Comparison of ENCODE assay signal across 24 cellular contexts in the genomic region with DNA sequence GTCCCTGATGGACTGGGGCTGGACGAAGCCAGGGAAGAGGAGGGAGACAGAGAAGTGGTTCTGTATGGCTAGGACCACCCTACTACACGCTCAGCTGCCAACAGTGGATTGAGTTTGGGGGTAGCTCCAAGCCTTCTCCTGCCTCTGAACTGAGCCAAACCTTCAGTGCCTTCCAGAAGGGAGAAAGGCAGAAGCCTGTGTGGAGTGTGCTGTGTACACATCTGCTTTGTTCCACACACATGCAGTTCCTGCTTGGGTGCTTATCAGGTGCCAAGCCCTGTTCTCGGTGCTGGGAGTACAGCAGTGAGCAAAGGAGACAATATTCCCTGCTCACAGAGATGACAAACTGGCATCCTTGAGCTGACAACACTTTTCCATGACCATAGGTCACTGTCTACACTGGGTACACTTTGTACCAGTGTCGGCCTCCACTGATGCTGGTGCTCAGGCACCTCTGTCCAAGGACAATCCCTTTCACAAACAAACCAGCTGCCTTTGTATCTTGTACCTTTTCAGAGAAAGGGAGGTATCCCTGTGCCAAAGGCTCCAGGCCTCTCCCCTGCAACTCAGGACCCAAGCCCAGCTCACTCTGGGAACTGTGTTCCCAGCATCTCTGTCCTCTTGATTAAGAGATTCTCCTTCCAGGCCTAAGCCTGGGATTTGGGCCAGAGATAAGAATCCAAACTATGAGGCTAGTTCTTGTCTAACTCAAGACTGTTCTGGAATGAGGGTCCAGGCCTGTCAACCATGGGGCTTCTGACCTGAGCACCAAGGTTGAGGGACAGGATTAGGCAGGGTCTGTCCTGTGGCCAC. TPM values are rescaled to one million over a fixed set of nuclear protein-coding genes. Genes with fewer than 3 reads are reported as not detected.
DNase-seq lines count a peak whose midpoint lies in the region; TF ChIP-seq lines count a peak whose summit lies in the region.
"Had no signal": no experiment of that assay in that cellular context is flagged by ENCODE, and none has a peak within 500 bp of the region (broad histone marks: within the 10 kb centered on the region; RNA-seq: fewer than 3 reads in every experiment).

No MANE protein-coding gene starts in this region.

- peaks cover 56% of the 10 kb centered on the region for H4K20me1 ChIP-seq in PC-9 (ENCODE audit: insufficient read depth)
- no peaks in the 10 kb centered on the region for H4K20me1 ChIP-seq in MM.1S (ENCODE audit: insufficient read depth, low read length)

- no peak overlapping the region for H3K4ac ChIP-seq in neuronal stem cell (ENCODE audit: low read length)

- POLR2A ChIA-PET in PC-9 (lab: Charles Lee; ENCODE audit: unreplicated experiment) = interaction anchor here (0.6 kb wide), 1 partner anchor 533 kb away, joined by 4 read pairs; no protein-coding TSS in a partner anchor

- H3K27ac ChIP-seq in PC-9 = peak overlapping the region; percentile 7; the same call in 1 of the 2 replicates
- H3K27ac ChIP-seq in neuronal stem cell (replicated peaks; ENCODE audit: low read length) = no peak overlapping the region
- no peak overlapping the region for H3K27ac ChIP-seq in MM.1S (ENCODE audit: low read length)
- H3K27ac ChIP-seq: HL-60, testis had no signal

- H3K4me2 ChIP-seq in PC-9 (no peak overlapping the region), neuronal stem cell (ENCODE audit: insufficient read depth, low read length, poor library complexity, severe bottlenecking) (no peak overlapping the region), MM.1S (ENCODE audit: low read depth, low read length) (no peak overlapping the region)

- no peak overlapping the region for H4K8ac ChIP-seq in neuronal stem cell (ENCODE audit: low read depth, low read length)

- DNase-seq in Calu3 (no peak), PC-9 (no peak), neuronal stem cell (ENCODE audit: low spot score) (no peak), MM.1S (no peak), AG08396 (ENCODE audit: low spot score) (no peak), epidermal melanocyte (ENCODE audit: insufficient read length, low spot score) (no peak)
- DNase-seq in activated naive CD4-positive, alpha-beta T cell treated with anti-CD3 and anti-CD28 coated beads, Interleukin-2, amount 10 ng/mL, durations not matched to agents 7 days and 5 days = no peak
- DNase-seq: activated CD4-positive, alpha-beta T cell treated with anti-CD3 and anti-CD28 coated beads for 36 hours; activated CD8-positive, alpha-beta T cell treated with anti-CD3 and anti-CD28 coated beads, Interleukin-2, amount 10 ng/mL, durations not matched to agents 7 days and 5 days; activated gamma-delta T cell treated with Interleukin-2 at 50 U/mL for 16 hours; activated naive CD8-positive, alpha-beta T cell treated with anti-CD3 and anti-CD28 coated beads, Interleukin-2, amount 50 U/mL, for 24 hours; head of caudate nucleus; Kasumi-1; kidney glomerular epithelial cell; NCI-H2171 treated with DMSO at 0.1 percent for 48 hours; NCI-H524 treated with DMSO at 0.1 percent for 48 hours; stimulated activated naive CD4-positive, alpha-beta T cell treated with Interleukin-2 at 50 U/mL for 16 hours; T-helper 2 cell; testis had no signal

- H3K9ac ChIP-seq in endocrine pancreas (ENCODE audit: control insufficient read depth, insufficient read depth, low read length) = peak overlapping the region; percentile 19
- H3K9ac ChIP-seq in neuronal stem cell (ENCODE audit: low read depth, low read length, poor library complexity) = no peak overlapping the region
- no peak overlapping the region for H3K9ac ChIP-seq in MM.1S (ENCODE audit: low read length)

- intact Hi-C loops in Calu3 (cut with micrococcal nuclease; ENCODE audit: unreplicated experiment) = no loop called here
- intact Hi-C loops in PC-9 (cut with micrococcal nuclease; ENCODE audit: unreplicated experiment) = no loop called here

- H3K9me3 ChIP-seq in PC-9 (ENCODE audit: insufficient read depth, low read depth) (no peaks in the 10 kb centered on the region), endocrine pancreas (ENCODE audit: control insufficient read depth, low read length) (no peaks in the 10 kb centered on the region), neuronal stem cell (replicated peaks in 1 of 2; ENCODE audit: control insufficient read depth in 2 of 2, insufficient read depth in 1 of 2, low read depth in 1 of 2, low read length in 2 of 2) (peaks cover 0 to 1% of the 10 kb centered on the region in 2 donors), MM.1S (replicated peaks; ENCODE audit: insufficient read depth, low read length) (no peaks in the 10 kb centered on the region)
- H3K9me3 ChIP-seq: testis had no signal

- peaks cover 19% of the 10 kb centered on the region for H3K4me1 ChIP-seq in PC-9 (replicated peaks; ENCODE audit: insufficient read depth)
- peaks cover 6% of the 10 kb centered on the region for H3K4me1 ChIP-seq in endocrine pancreas (ENCODE audit: control insufficient read depth, insufficient read depth, low read length)
- peaks cover 9% of the 10 kb centered on the region in 2 donors for H3K4me1 ChIP-seq in neuronal stem cell (ENCODE audit: control insufficient read depth in 2 of 2, insufficient read depth in 1 of 2, low read depth in 1 of 2, low read length in 2 of 2)
- peaks cover 3% of the 10 kb centered on the region for H3K4me1 ChIP-seq in MM.1S (ENCODE audit: low read length)
- H3K4me1 ChIP-seq: testis had no signal

- H2BK12ac ChIP-seq in neuronal stem cell (ENCODE audit: low read length) = no peak overlapping the region

- H3K27me3 ChIP-seq in PC-9 (ENCODE audit: insufficient read depth, low read depth) = no peaks in the 10 kb centered on the region
- H3K27me3 ChIP-seq in endocrine pancreas (ENCODE audit: control insufficient read depth, insufficient read depth, low read length) = no peaks in the 10 kb centered on the region
- H3K27me3 ChIP-seq in neuronal stem cell (ENCODE audit: control insufficient read depth in 3 of 3, insufficient read depth in 3 of 3, low read depth in 1 of 3, low read length in 3 of 3) = no peaks in the 10 kb centered on the region
- no peaks in the 10 kb centered on the region for H3K27me3 ChIP-seq in MM.1S (replicated peaks; ENCODE audit: insufficient read depth, low read length)
- H3K27me3 ChIP-seq: testis had no signal

- peaks cover 2% of the 10 kb centered on the region for H3K79me1 ChIP-seq in neuronal stem cell (ENCODE audit: low read depth, low read length)

- H2BK15ac ChIP-seq in neuronal stem cell (ENCODE audit: low read length) = no peak overlapping the region

- BruUV-seq in Calu3 (replicated peaks; lab: Mats Ljungman, UMichigan) (TSS peak; percentile 9), PC-9 (replicated peaks; lab: Mats Ljungman, UMichigan) (no TSS peak)

- peaks cover 59% of the 10 kb centered on the region for H3K36me3 ChIP-seq in PC-9 (ENCODE audit: low read depth)
- no peaks in the 10 kb centered on the region for H3K36me3 ChIP-seq in endocrine pancreas (ENCODE audit: control insufficient read depth, insufficient read depth, low read length)
- peaks cover 5 to 50% of the 10 kb centered on the region in 2 donors for H3K36me3 ChIP-seq in neuronal stem cell (replicated peaks in 1 of 2; ENCODE audit: control insufficient read depth in 2 of 2, insufficient read depth in 2 of 2, low read length in 2 of 2)
- H3K36me3 ChIP-seq in MM.1S (replicated peaks; ENCODE audit: insufficient read depth, low read length) = peaks cover 4% of the 10 kb centered on the region; the same call in 1 of the 2 replicates

- no peak overlapping the region for H3K4me3 ChIP-seq in PC-9
- no peak overlapping the region for H3K4me3 ChIP-seq in endocrine pancreas (ENCODE audit: control insufficient read depth, insufficient read depth, low read length)
- no peak overlapping the region for H3K4me3 ChIP-seq in neuronal stem cell (ENCODE audit: low read length in 2 of 2)
- no peak overlapping the region for H3K4me3 ChIP-seq in MM.1S (ENCODE audit: low read length)
- H3K4me3 ChIP-seq: GM12878, testis had no signal

- H3K9me3 Mint-ChIP-seq in Calu3 (ENCODE audit: low read depth, unreplicated experiment) = no peaks in the 10 kb centered on the region
- no peaks in the 10 kb centered on the region for H3K9me3 Mint-ChIP-seq in activated naive CD4-positive, alpha-beta T cell treated with anti-CD3 and anti-CD28 coated beads, Interleukin-2, amount 10 ng/mL, durations not matched to agents 7 days and 5 days
- H3K9me3 Mint-ChIP-seq: activated naive CD8-positive, alpha-beta T cell treated with anti-CD3 and anti-CD28 coated beads, Interleukin-2, amount 50 U/mL, for 24 hours; memory B cell had no signal

- H4K91ac ChIP-seq in neuronal stem cell (ENCODE audit: low read depth, low read length, poor library complexity) = no peak overlapping the region

- no peaks in the 10 kb centered on the region for H3K9me2 ChIP-seq in PC-9 (ENCODE audit: insufficient read depth)
- H3K9me2 ChIP-seq in MM.1S (replicated peaks; ENCODE audit: insufficient read depth, low read length) = no peaks in the 10 kb centered on the region

- no peak overlapping the region for H2AK5ac ChIP-seq in neuronal stem cell (ENCODE audit: low read depth, low read length)

- H2BK5ac ChIP-seq in neuronal stem cell (ENCODE audit: low read length) = peak overlapping the region; percentile 4

- H3F3A ChIP-seq in PC-9 (ENCODE audit: insufficient read depth, low read depth) = peaks cover 96% of the 10 kb centered on the region
- H3F3A ChIP-seq in MM.1S (ENCODE audit: insufficient read depth, low read length) = no peaks in the 10 kb centered on the region

- H3K23ac ChIP-seq in neuronal stem cell (ENCODE audit: low read depth, low read length, poor library complexity) = peak overlapping the region; percentile 95

- no peak overlapping the region for H2BK120ac ChIP-seq in neuronal stem cell (ENCODE audit: low read depth, low read length)

- no peak overlapping the region for H2AFZ ChIP-seq in PC-9
- H2AFZ ChIP-seq in neuronal stem cell (ENCODE audit: low read length) = no peak overlapping the region
- no peak overlapping the region for H2AFZ ChIP-seq in MM.1S (ENCODE audit: low read length)

- H3K4me1 Mint-ChIP-seq in Calu3 (ENCODE audit: low read depth, unreplicated experiment) = peaks cover 13% of the 10 kb centered on the region
- H3K4me1 Mint-ChIP-seq in activated naive CD4-positive, alpha-beta T cell treated with anti-CD3 and anti-CD28 coated beads, Interleukin-2, amount 10 ng/mL, durations not matched to agents 7 days and 5 days = peaks cover 12% of the 10 kb centered on the region

- no peak overlapping the region for H3K18ac ChIP-seq in neuronal stem cell (ENCODE audit: low read length)

- TF ChIP-seq CTCF in Calu3 (IDR thresholded peaks at IDR 0.05; ENCODE audit: unreplicated experiment) = no peak
- no peak for TF ChIP-seq CTCF in PC-9 (conservative IDR thresholded peaks at IDR 0.05)
- no peak for TF ChIP-seq CTCF in MM.1S (IDR thresholded peaks at IDR 0.05; ENCODE audit: low read length)

- CTCF ChIA-PET in Calu3 (lab: Charles Lee) (no interaction called here), PC-9 (lab: Charles Lee) (no interaction called here)
- CTCF ChIA-PET in activated naive CD4-positive, alpha-beta T cell treated with anti-CD3 and anti-CD28 coated beads, Interleukin-2, amount 10 ng/mL, durations not matched to agents 7 days and 5 days (lab: Charles Lee) = no interaction called here

- peaks cover 98% of the 10 kb centered on the region for H3K36me3 Mint-ChIP-seq in Calu3 (ENCODE audit: insufficient read depth, unreplicated experiment)
- peaks cover 46% of the 10 kb centered on the region for H3K36me3 Mint-ChIP-seq in activated naive CD4-positive, alpha-beta T cell treated with anti-CD3 and anti-CD28 coated beads, Interleukin-2, amount 10 ng/mL, durations not matched to agents 7 days and 5 days

- no CpG with 5 or more reads among the region's 4 CpGs for WGBS in neuronal stem cell (ENCODE audit: extremely low coverage in 2 of 2, insufficient read length in 2 of 2, insufficient replicate concordance in 1 of 2), 2 donors

- no peaks in the 10 kb centered on the region for H3K27me3 Mint-ChIP-seq in Calu3 (ENCODE audit: unreplicated experiment)
- H3K27me3 Mint-ChIP-seq in activated naive CD4-positive, alpha-beta T cell treated with anti-CD3 and anti-CD28 coated beads, Interleukin-2, amount 10 ng/mL, durations not matched to agents 7 days and 5 days = no peaks in the 10 kb centered on the region
- H3K27me3 Mint-ChIP-seq: activated CD4-positive, alpha-beta T cell treated with anti-CD3 and anti-CD28 coated beads for 36 hours; activated naive CD8-positive, alpha-beta T cell treated with anti-CD3 and anti-CD28 coated beads, Interleukin-2, amount 50 U/mL, for 24 hours; memory B cell; progenitor cell of endocrine pancreas had no signal

- peaks cover 33% of the 10 kb centered on the region for H3K79me2 ChIP-seq in PC-9 (ENCODE audit: low read depth)
- no peaks in the 10 kb centered on the region for H3K79me2 ChIP-seq in MM.1S (ENCODE audit: low read length)

- no peak overlapping the region for H3K4me3 Mint-ChIP-seq in Calu3 (ENCODE audit: low read depth, unreplicated experiment)
- H3K4me3 Mint-ChIP-seq in activated naive CD4-positive, alpha-beta T cell treated with anti-CD3 and anti-CD28 coated beads, Interleukin-2, amount 10 ng/mL, durations not matched to agents 7 days and 5 days = no peak overlapping the region
- H3K4me3 Mint-ChIP-seq: activated CD4-positive, alpha-beta T cell treated with anti-CD3 and anti-CD28 coated beads for 36 hours; activated CD8-positive, alpha-beta T cell treated with anti-CD3 and anti-CD28 coated beads, Interleukin-2, amount 10 ng/mL, durations not matched to agents 7 days and 5 days; activated naive CD8-positive, alpha-beta T cell treated with anti-CD3 and anti-CD28 coated beads, Interleukin-2, amount 50 U/mL, for 24 hours; memory B cell had no signal

- no peak overlapping the region for H3K27ac Mint-ChIP-seq in Calu3 (ENCODE audit: unreplicated experiment)
- no peak overlapping the region for H3K27ac Mint-ChIP-seq in activated naive CD4-positive, alpha-beta T cell treated with anti-CD3 and anti-CD28 coated beads, Interleukin-2, amount 10 ng/mL, durations not matched to agents 7 days and 5 days
- H3K27ac Mint-ChIP-seq: activated CD4-positive, alpha-beta T cell treated with anti-CD3 and anti-CD28 coated beads for 36 hours; activated naive CD8-positive, alpha-beta T cell treated with anti-CD3 and anti-CD28 coated beads, Interleukin-2, amount 50 U/mL, for 24 hours; memory B cell; progenitor cell of endocrine pancreas had no signal

- no peak overlapping the region for H3K14ac ChIP-seq in neuronal stem cell (ENCODE audit: low read length)

RNA-seq across cellular contexts. Expression of gene RBCK1, which starts 11.3 kb away (rescaled TPM):
- total RNA-seq in Calu3 (2022) (142 and 144 TPM in 2 replicates), PC-9 (2021) (176 and 212 TPM in 2 replicates)
- 33.0 TPM for polyA plus RNA-seq in neuronal stem cell (2013, experiment 1 of 2)
- 31.6 TPM for polyA plus RNA-seq in neuronal stem cell (2013, experiment 2 of 2)

RNA-seq across cellular contexts. Expression of gene TRIB3, which starts 16.3 kb away (rescaled TPM):
- total RNA-seq in Calu3 (2022) (47.2 and 53.0 TPM in 2 replicates), PC-9 (2021) (81.0 and 82.0 TPM in 2 replicates)
- 5.1 TPM for polyA plus RNA-seq in neuronal stem cell (2013, experiment 1 of 2)
- polyA plus RNA-seq in neuronal stem cell (2013, experiment 2 of 2) = 4.6 TPM

RNA-seq across cellular contexts. Expression of gene NRSN2, which starts 49.9 kb away (rescaled TPM):
- 0.42 and 0.51 TPM in 2 replicates for total RNA-seq in Calu3 (2022)
- 15.0 and 16.5 TPM in 2 replicates for total RNA-seq in PC-9 (2021)
- polyA plus RNA-seq in neuronal stem cell (2013, experiment 1 of 2) = 27.7 TPM
- 26.1 TPM for polyA plus RNA-seq in neuronal stem cell (2013, experiment 2 of 2)

Comparison
In these comparisons a context has a peak if more than half of its experiments do, and no peak if none do; other contexts are left out.
1. RNA of gene NRSN2, which starts 49.9 kb away (total RNA-seq): 15.0 to 16.5 TPM in PC-9; 0.42 to 0.51 TPM in Calu3; every median in the first group is over 10 times any median in the second.